ENCODE assay signal across 18 cellular contexts in genomic region chr11:31997955-31998354, GRCh38.
"Had no signal": no experiment of that assay in that cellular context is flagged by ENCODE, and none has a peak within 500 bp of the region (broad histone marks: within the 10 kb centered on the region; RNA-seq: fewer than 3 reads in every experiment).

No MANE protein-coding gene starts in this region.

- H3K9me3 ChIP-seq: heart right ventricle, left lung, spleen, testis had no signal

- H3K4me1 ChIP-seq: heart right ventricle, left lung, testis had no signal

- H3K4me3 ChIP-seq: heart right ventricle, left lung, spleen, testis had no signal

- DNase-seq: activated CD4-positive, alpha-beta memory T cell treated with anti-CD3 and anti-CD28 coated beads, Interleukin-2, amount 10 ng/mL, durations not matched to agents 7 days and 5 days; activated CD4-positive, alpha-beta T cell treated with anti-CD3 and anti-CD28 coated beads for 36 hours; activated naive CD4-positive, alpha-beta T cell treated with anti-CD3 and anti-CD28 coated beads for 36 hours; activated T-cell treated with anti-CD3 and anti-CD28 coated beads, Interleukin-2, amount 50 U/mL, for 24 hours; central memory CD4-positive, alpha-beta T cell; cortex of kidney; heart right ventricle; left lung; nephron progenitor cell; nucleus accumbens; spleen; stimulated activated CD4-positive, alpha-beta T cell treated with anti-CD3 and anti-CD28 coated beads, Interleukin-4, amount 100 ng/mL, for 4 hours; T-helper 2 cell; testis; WERI-Rb-1 had no signal

- H3K36me3 ChIP-seq: heart right ventricle, left lung, spleen, WERI-Rb-1 had no signal

- H3K27me3 ChIP-seq: testis had no signal

- H3K27ac ChIP-seq: heart right ventricle, left lung, spleen, testis, WERI-Rb-1 had no signal

- ATAC-seq: activated CD4-positive, alpha-beta T cell treated with anti-CD3 and anti-CD28 coated beads for 36 hours; esophagus mucosa; heart right ventricle; left lung; sciatic nerve; stimulated activated memory B cell treated with anti-CD40 and anti-IgM and Interleukin-4, amounts not matched to agents 10 μg/mL and 1 μg/mL and 100 μg/mL, for 72 hours had no signal
